ENCODE assay signal across 1 cellular context in genomic region chr6:36874443-36875249, GRCh38.
A peak's percentile ranks its signal among the peaks of the same experiment; 100 is the strongest.
TF ChIP-seq lines count a peak whose summit lies in the region.

PPIL1 (minus strand) TSS chr6:36874803; CDS start chr6:36874772, 31 bp downstream.

TF ChIP-seq in HepG2, 621 proteins besides CTCF, POLR2A, EP300 and RAD21 (continued from another document and continues in another):
- TF ChIP-seq ZNF275 (CRISPR knock-in tag; IDR thresholded peaks at IDR 0.05; ENCODE audit: borderline replicate concordance) (peak; percentile 92; the same call in 1 of the 2 replicates), REST (IDR thresholded peaks at IDR 0.05; ENCODE audit: borderline replicate concordance in 1 of 2, low read depth in 1 of 2, low read length in 2 of 2) (peak in 1 of 2 experiments; percentile 40; a peak in 1 of 4 replicates), SUZ12 (IDR thresholded peaks at IDR 0.05; ENCODE audit: low read depth, low read length) (no peak), ZBTB21 (CRISPR knock-in tag; IDR thresholded peaks at IDR 0.05) (no peak), AFF4 (CRISPR knock-in tag; IDR thresholded peaks at IDR 0.05) (no peak), E2F1 (CRISPR knock-in tag; IDR thresholded peaks at IDR 0.05) (peak; percentile 84), UBTF (CRISPR knock-in tag; IDR thresholded peaks at IDR 0.05) (peak; percentile 97), SNAPC4 (CRISPR knock-in tag; IDR thresholded peaks at IDR 0.05) (peak; percentile 86), U2AF1 (optimal IDR thresholded peaks at IDR 0.05; ENCODE audit: low read depth, low read length) (peak; percentile 82), PHF8 (CRISPR knock-in tag; IDR thresholded peaks at IDR 0.05) (peak; percentile 98), ZSCAN30 (CRISPR knock-in tag; IDR thresholded peaks at IDR 0.05) (no peak), ZBTB1 (CRISPR knock-in tag; IDR thresholded peaks at IDR 0.05; ENCODE audit: borderline replicate concordance) (0 out of 2 replicates have a peak, but pooled peaks have one; percentile 9), ZNF414 (CRISPR knock-in tag; IDR thresholded peaks at IDR 0.05) (peak; percentile 95; the same call in 1 of the 2 replicates), SRSF1 (optimal IDR thresholded peaks at IDR 0.05; ENCODE audit: low read depth, low read length) (peak; percentile 58), ZNF446 (CRISPR knock-in tag; IDR thresholded peaks at IDR 0.05) (0 out of 2 replicates have a peak, but pooled peaks have one; percentile 24), XRCC5 (optimal IDR thresholded peaks at IDR 0.05; ENCODE audit: low read length) (peak; percentile 93), MAZ (IDR thresholded peaks at IDR 0.05; ENCODE audit: borderline replicate concordance, low read depth, low read length) (no peak), MAZ (CRISPR knock-in tag; IDR thresholded peaks at IDR 0.05; ENCODE audit: low read depth) (peak; percentile 91), PBX3 (CRISPR knock-in tag; IDR thresholded peaks at IDR 0.05; ENCODE audit: borderline replicate concordance) (no peak), ZSCAN31 (CRISPR knock-in tag; IDR thresholded peaks at IDR 0.05; ENCODE audit: low read depth) (peak; percentile 96), SYNCRIP (IDR thresholded peaks at IDR 0.05; ENCODE audit: insufficient read depth, low read depth, low read length) (no peak), E2F5 (CRISPR knock-in tag; conservative IDR thresholded peaks at IDR 0.05) (peak; percentile 74; the same call in 1 of the 2 replicates), RARA (CRISPR knock-in tag; IDR thresholded peaks at IDR 0.05) (peak; percentile 30), TFDP2 (CRISPR knock-in tag; IDR thresholded peaks at IDR 0.05) (peak; percentile 84), BHLHE40 (IDR thresholded peaks at IDR 0.05; ENCODE audit: low read length) (0 out of 2 replicates have a peak, but pooled peaks have one; percentile 1), CEBPB (IDR thresholded peaks at IDR 0.05; ENCODE audit: borderline replicate concordance, low read depth, low read length) (no peak), ZNF746 (CRISPR knock-in tag; IDR thresholded peaks at IDR 0.05) (no peak), ZNF530 (CRISPR knock-in tag; IDR thresholded peaks at IDR 0.05; ENCODE audit: low read depth) (0 out of 2 replicates have a peak, but pooled peaks have one; percentile 86), ZNF251 (CRISPR knock-in tag; IDR thresholded peaks at IDR 0.05) (no peak), MBNL3 (CRISPR knock-in tag; conservative IDR thresholded peaks at IDR 0.05) (no peak), ZNF501 (CRISPR knock-in tag; IDR thresholded peaks at IDR 0.05) (peak; percentile 98), ZNF598 (CRISPR knock-in tag; IDR thresholded peaks at IDR 0.05; ENCODE audit: borderline replicate concordance) (peak; percentile 99), RORA (CRISPR knock-in tag; IDR thresholded peaks at IDR 0.05) (no peak), MIXL1 (CRISPR knock-in tag; IDR thresholded peaks at IDR 0.05) (peak; percentile 97), ZNF260 (CRISPR knock-in tag; IDR thresholded peaks at IDR 0.05; ENCODE audit: borderline replicate concordance, low read depth) (no peak), MIER3 (CRISPR knock-in tag; IDR thresholded peaks at IDR 0.05; ENCODE audit: borderline replicate concordance) (peak; percentile 53; the same call in 1 of the 2 replicates), KAT7 (CRISPR knock-in tag; IDR thresholded peaks at IDR 0.05; ENCODE audit: borderline replicate concordance) (peak; percentile 85; the same call in 1 of the 2 replicates)
